12 cellular contexts compared by ENCODE assay signal in genomic region chr2:157442636-157443035, GRCh38. TPM values are rescaled to one million over a fixed set of nuclear protein-coding genes. Genes with fewer than 3 reads are reported as not detected.
A peak's percentile ranks its signal among the peaks of the same experiment; 100 is the strongest.
DNase-seq lines count a peak whose midpoint lies in the region; ATAC-seq, FAIRE-seq and TF ChIP-seq lines count a peak whose summit lies in the region.
"Had no signal": no experiment of that assay in that cellular context is flagged by ENCODE, and none has a peak within 500 bp of the region (broad histone marks: within the 10 kb centered on the region; RNA-seq: fewer than 3 reads in every experiment).

No MANE protein-coding gene starts in this region.

- peak overlapping the region; percentile 96 for H3K27ac Mint-ChIP-seq in activated CD4-positive, alpha-beta memory T cell treated with anti-CD3 and anti-CD28 coated beads, Interleukin-2, amount 10 ng/mL, durations not matched to agents 7 days and 5 days
- peak overlapping the region; percentile 97 for H3K27ac Mint-ChIP-seq in memory B cell

- in situ Hi-C loops in HepG2 (cut with HindIII; ENCODE audit: extremely low pct_ligation_motif_present, low pct_unique_long_range_greater_than_20kb), result no loop called here

- ATAC-seq in HepG2, result no peak
- ATAC-seq in memory B cell (ENCODE audit: low read depth), result no peak
- no peak for ATAC-seq in upper lobe of left lung (ENCODE audit: low FRiP score in 2 of 2)
- ATAC-seq in HG03432 (IDR thresholded peaks at IDR 0.05; ENCODE audit: unreplicated experiment), result no peak
- ATAC-seq in HG03135 (IDR thresholded peaks at IDR 0.05; ENCODE audit: unreplicated experiment), result no peak
- ATAC-seq in HG02884 (IDR thresholded peaks at IDR 0.05; ENCODE audit: unreplicated experiment), result no peak
- ATAC-seq: pancreas had no signal

- peaks cover 33% of the 10 kb centered on the region for H3K4me1 Mint-ChIP-seq in activated CD4-positive, alpha-beta memory T cell treated with anti-CD3 and anti-CD28 coated beads, Interleukin-2, amount 10 ng/mL, durations not matched to agents 7 days and 5 days
- peaks cover 38% of the 10 kb centered on the region for H3K4me1 Mint-ChIP-seq in memory B cell

- H3K4me2 ChIP-seq in HepG2 (ENCODE audit: low read depth, low read length), result no peak overlapping the region

- no TSS peak for BruUV-seq in HepG2 (replicated peaks; lab: Mats Ljungman, UMichigan)

- CTCF ChIA-PET in HepG2 (lab: Yijun Ruan, JAX; ENCODE audit: low intra/inter-chr PET ratio, low total read pairs), result no interaction called here
- CTCF ChIA-PET in activated CD4-positive, alpha-beta memory T cell treated with anti-CD3 and anti-CD28 coated beads, Interleukin-2, amount 10 ng/mL, durations not matched to agents 7 days and 5 days (lab: Charles Lee), result interaction anchor here (0.6 to 2.3 kb wide), 7 partner anchors 24 to 140 kb away, joined by 3 to 11 read pairs (median 4); no protein-coding TSS in a partner anchor

- no peaks in the 10 kb centered on the region for H3K9me3 Mint-ChIP-seq in activated CD4-positive, alpha-beta memory T cell treated with anti-CD3 and anti-CD28 coated beads, Interleukin-2, amount 10 ng/mL, durations not matched to agents 7 days and 5 days
- H3K9me3 Mint-ChIP-seq in memory B cell, result no peaks in the 10 kb centered on the region

- no peaks in the 10 kb centered on the region for H3K27me3 ChIP-seq in liver (ENCODE audit: control insufficient read depth in 4 of 4, insufficient read depth in 4 of 4, low read length in 3 of 4)
- peaks cover 0 to 6% of the 10 kb centered on the region in 2 experiments; a peak in 1 of 5 replicates for H3K27me3 ChIP-seq in HepG2 (ENCODE audit: control insufficient read depth in 1 of 2, insufficient read depth in 2 of 2, low read length in 2 of 2)
- no peaks in the 10 kb centered on the region for H3K27me3 ChIP-seq in upper lobe of left lung
- H3K27me3 ChIP-seq: pancreas had no signal

- no peaks in the 10 kb centered on the region for H3K9me3 ChIP-seq in liver (ENCODE audit: control insufficient read depth in 4 of 4, low read length in 3 of 4)
- no peaks in the 10 kb centered on the region for H3K9me3 ChIP-seq in HepG2 (ENCODE audit: low read length)
- H3K9me3 ChIP-seq in upper lobe of left lung, result no peaks in the 10 kb centered on the region
- H3K9me3 ChIP-seq: pancreas had no signal

- H3K27ac ChIP-seq in liver (ENCODE audit: low read depth in 1 of 2, low read length in 2 of 2), result peak overlapping the region; percentile 28 to 80
- H3K27ac ChIP-seq in HepG2 (ENCODE audit: extremely low read length, insufficient read depth, low read length), result no peak overlapping the region
- peak overlapping the region; percentile 73 to 87 (median 82) for H3K27ac ChIP-seq in upper lobe of left lung
- H3K27ac ChIP-seq: epithelial cell of prostate had no signal

- H3K4me3 ChIP-seq in liver (ENCODE audit: low read depth in 1 of 3, low read length in 3 of 3) (peak overlapping the region in 1 of 3 donors; percentile 29), HepG2 (replicated peaks in 1 of 3; ENCODE audit: insufficient read depth in 1 of 3, low read depth in 2 of 3, low read length in 3 of 3) (no peak overlapping the region), upper lobe of left lung (peak overlapping the region in 3 of 4 donors; percentile 39 to 46 (median 44))

- 63% methylated on average over 5 of the region's 5 CpGs for WGBS in liver
- WGBS in HepG2 (ENCODE audit: low lambda C conversion rate), result 20% methylated on average over 5 of the region's 5 CpGs
- 61 to 62% methylated on average over 5 of the region's 5 CpGs for WGBS in upper lobe of left lung, 2 donors

- H3K27me3 Mint-ChIP-seq in activated CD4-positive, alpha-beta memory T cell treated with anti-CD3 and anti-CD28 coated beads, Interleukin-2, amount 10 ng/mL, durations not matched to agents 7 days and 5 days, result no peaks in the 10 kb centered on the region
- no peaks in the 10 kb centered on the region for H3K27me3 Mint-ChIP-seq in memory B cell

- H3K36me3 Mint-ChIP-seq in activated CD4-positive, alpha-beta memory T cell treated with anti-CD3 and anti-CD28 coated beads, Interleukin-2, amount 10 ng/mL, durations not matched to agents 7 days and 5 days (ENCODE audit: low read depth), result peaks cover 63% of the 10 kb centered on the region
- H3K36me3 Mint-ChIP-seq in memory B cell, result peaks cover 17% of the 10 kb centered on the region

- no peaks in the 10 kb centered on the region for H4K20me1 ChIP-seq in HepG2 (ENCODE audit: insufficient read depth, low read length)

- TF ChIP-seq RAD21 in liver (IDR thresholded peaks at IDR 0.05) (no peak), HepG2 (CRISPR knock-in tag; IDR thresholded peaks at IDR 0.05) (no peak)

- intact Hi-C loops in HepG2 (cut with micrococcal nuclease; ENCODE audit: unreplicated experiment), result no loop called here

- no peak overlapping the region for H2AFZ ChIP-seq in HepG2 (ENCODE audit: low read length)

- FAIRE-seq in HepG2 (lab: Jason Lieb, UNC), result no peak
- FAIRE-seq: pancreas had no signal

- TF ChIP-seq CTCF in liver (IDR thresholded peaks at IDR 0.05; ENCODE audit: low read depth, low read length, missing input control) (no peak), HepG2 (CRISPR knock-in tag; IDR thresholded peaks at IDR 0.05) (no peak), upper lobe of left lung (IDR thresholded peaks at IDR 0.05) (no peak)

- peaks cover 0 to 3% (median 0%) of the 10 kb centered on the region in 4 donors for H3K4me1 ChIP-seq in liver (ENCODE audit: control insufficient read depth in 4 of 4, insufficient read depth in 4 of 4, low read length in 3 of 4)
- H3K4me1 ChIP-seq in HepG2 (ENCODE audit: insufficient read depth, low read length), result no peaks in the 10 kb centered on the region
- H3K4me1 ChIP-seq in upper lobe of left lung, result peaks cover 0 to 7% (median 0%) of the 10 kb centered on the region in 4 donors

- POLR2A ChIA-PET in HepG2 (lab: Yijun Ruan, JAX), result no interaction called here
- POLR2A ChIA-PET in activated CD4-positive, alpha-beta memory T cell treated with anti-CD3 and anti-CD28 coated beads, Interleukin-2, amount 10 ng/mL, durations not matched to agents 7 days and 5 days (lab: Charles Lee), result interaction anchor here (0.6 to 17.6 kb wide), 17 partner anchors 8 to 459 kb away, joined by 3 to 797 read pairs (median 25); no protein-coding TSS in a partner anchor

- H3K79me2 ChIP-seq in HepG2 (ENCODE audit: insufficient read depth, low read length), result no peaks in the 10 kb centered on the region

- no peak for TF ChIP-seq POLR2A in HepG2 (IDR thresholded peaks at IDR 0.05; ENCODE audit: insufficient read depth in 1 of 2, low read depth in 2 of 2, low read length in 2 of 2)
- no peak for TF ChIP-seq POLR2A in upper lobe of left lung (IDR thresholded peaks at IDR 0.05)

- no peaks in the 10 kb centered on the region for H3K36me3 ChIP-seq in liver (ENCODE audit: control insufficient read depth in 4 of 4, insufficient read depth in 3 of 4, low read depth in 1 of 4, low read length in 3 of 4)
- no peaks in the 10 kb centered on the region for H3K36me3 ChIP-seq in HepG2 (replicated peaks in 1 of 2; ENCODE audit: control insufficient read depth in 1 of 2, insufficient read depth in 2 of 2, low read length in 2 of 2)
- no peaks in the 10 kb centered on the region for H3K36me3 ChIP-seq in upper lobe of left lung
- H3K36me3 ChIP-seq: pancreas had no signal

- peak overlapping the region; percentile 91 for H3K4me3 Mint-ChIP-seq in activated CD4-positive, alpha-beta memory T cell treated with anti-CD3 and anti-CD28 coated beads, Interleukin-2, amount 10 ng/mL, durations not matched to agents 7 days and 5 days
- peak overlapping the region; percentile 86 for H3K4me3 Mint-ChIP-seq in memory B cell

- DNase-seq in HepG2 (ENCODE audit: low spot score), result no peak
- DNase-seq in activated CD4-positive, alpha-beta memory T cell treated with anti-CD3 and anti-CD28 coated beads, Interleukin-2, amount 10 ng/mL, durations not matched to agents 7 days and 5 days, result no peak
- DNase-seq in memory B cell (ENCODE audit: low spot score in 2 of 2), result no peak
- DNase-seq in upper lobe of left lung, result no peak
- DNase-seq: NCI-H446 treated with DMSO at 0.1 percent for 48 hours; pancreas; stimulated activated CD4-positive, alpha-beta T cell treated with anti-CD3 and anti-CD28 coated beads, Interleukin-1b, Interleukin-23, amount 100 ng/mL, for 48 hours had no signal

- TF ChIP-seq EP300 in HepG2 (IDR thresholded peaks at IDR 0.05; ENCODE audit: low read depth in 2 of 2, low read length in 2 of 2) (no peak), HepG2 (CRISPR knock-in tag; IDR thresholded peaks at IDR 0.05; ENCODE audit: borderline replicate concordance) (no peak), upper lobe of left lung (IDR thresholded peaks at IDR 0.05) (no peak)

- peak overlapping the region in 1 of 2 donors; percentile 88 for H3K9ac ChIP-seq in liver (ENCODE audit: low read depth in 1 of 2, low read length in 2 of 2)
- no peak overlapping the region for H3K9ac ChIP-seq in HepG2 (ENCODE audit: insufficient read depth, low read depth, low read length)

RNA-seq across cellular contexts. Expression of gene CYTIP, which starts 1.3 kb away (rescaled TPM):
- 1 to 10 TPM; 2.4 to 5.5 TPM for total RNA-seq in liver
- 1 to 10 TPM; 1.6 to 1.8 TPM for polyA plus RNA-seq in liver
- not detected in 2 replicates for total RNA-seq in HepG2 (2016; rRNA removed; fragmentation: Illumina TruSeq; extraction: Trizol)
- not detected in 2 replicates for total RNA-seq in HepG2 (2016; cell fraction: cytosol; rRNA removed; fragmentation: Illumina TruSeq; extraction: Trizol; ENCODE audit: low read depth)
- not detected in 2 replicates for total RNA-seq in HepG2 (2016; cell fraction: insoluble cytoplasmic fraction; rRNA removed; fragmentation: Illumina TruSeq; extraction: Trizol)
- total RNA-seq in HepG2 (2016; cell fraction: membrane; rRNA removed; fragmentation: Illumina TruSeq; extraction: Trizol), result not detected in 2 replicates
- total RNA-seq in HepG2 (2016; cell fraction: nucleus; rRNA removed; fragmentation: Illumina TruSeq; extraction: Trizol), result not detected in 2 replicates
- not detected in 2 replicates for polyA plus RNA-seq in HepG2 (2011; rRNA removed)
- 0.03 TPM in 1 of 2 replicates, not detected in the other for polyA plus RNA-seq in HepG2 (2011; cell fraction: cytosol; rRNA removed)
- polyA plus RNA-seq in HepG2 (2011; cell fraction: nucleus; rRNA removed), result not detected in 2 replicates
- polyA plus RNA-seq in HepG2 (2012), result not detected in 2 replicates
- polyA plus RNA-seq in HepG2 (2016; cell fraction: cytosol; fragmentation: Illumina TruSeq; extraction: Trizol; ENCODE audit: low read depth), result not detected in 2 replicates
- not detected in 2 replicates for polyA plus RNA-seq in HepG2 (2016; cell fraction: insoluble cytoplasmic fraction; fragmentation: Illumina TruSeq; extraction: Trizol; ENCODE audit: low read depth)
- not detected in 2 replicates for polyA plus RNA-seq in HepG2 (2016; cell fraction: membrane; fragmentation: Illumina TruSeq; extraction: Trizol; ENCODE audit: low read depth)
- not detected in 2 replicates for polyA plus RNA-seq in HepG2 (2016; cell fraction: nucleus; fragmentation: Illumina TruSeq; extraction: Trizol; ENCODE audit: insufficient read depth, low read depth)
- polyA minus RNA-seq in HepG2 (2011; rRNA and poly(A)+ RNA removed; ENCODE audit: low replicate concordance), result 0.75 TPM in 1 of 2 replicates, not detected in the other
- polyA minus RNA-seq in HepG2 (2011; cell fraction: cytosol; rRNA and poly(A)+ RNA removed), result not detected in 2 replicates
- not detected in 2 replicates for polyA minus RNA-seq in HepG2 (2011; cell fraction: nucleus; rRNA and poly(A)+ RNA removed)
- 100 to 1,000 TPM; 389 to 406 TPM for total RNA-seq in activated CD4-positive, alpha-beta memory T cell treated with anti-CD3 and anti-CD28 coated beads, Interleukin-2, amount 10 ng/mL, durations not matched to agents 7 days and 5 days
- 10 to 100 TPM; 23.1 to 47.1 (median 28.5) TPM for total RNA-seq in upper lobe of left lung

Comparison
In these comparisons a context has a peak if more than half of its experiments do, and no peak if none do; other contexts are left out.
1. H3K4me3 ChIP-seq: peak in upper lobe of left lung (3 of 4); none in HepG2 (0 of 3).
2. RNA of gene CYTIP, which starts 1.3 kb away (total RNA-seq): 389 to 406 TPM in activated CD4-positive, alpha-beta memory T cell treated with anti-CD3 and anti-CD28 coated beads, Interleukin-2, amount 10 ng/mL, durations not matched to agents 7 days and 5 days; 23.1 to 47.1 TPM in upper lobe of left lung, 2.4 to 5.5 TPM in liver and not detected in HepG2; every median in the first group is over 4 times any median in the second.